8 cellular contexts compared by ENCODE assay signal in genomic region chr5:168291961-168292782, GRCh38. TPM values are rescaled to one million over a fixed set of nuclear protein-coding genes. Genes with fewer than 3 reads are reported as not detected.
DNase-seq lines count a peak whose midpoint lies in the region; ATAC-seq and TF ChIP-seq lines count a peak whose summit lies in the region.

No MANE protein-coding gene starts in this region.

- peak overlapping the region; percentile 62 for H3K4me2 ChIP-seq in SU-DHL-6 (ENCODE audit: low read depth, low read length, poor library complexity, severe bottlenecking)
- H3K4me2 ChIP-seq in skeletal muscle satellite cell (ENCODE audit: low read length) = peak overlapping the region; percentile 83

- H3K4me3 ChIP-seq in SU-DHL-6 (ENCODE audit: insufficient read depth, low read length, poor library complexity, severe bottlenecking) (peak overlapping the region; percentile 58), cardiac muscle cell (peak overlapping the region; percentile 64), skeletal muscle satellite cell (ENCODE audit: low read length) (peak overlapping the region; percentile 74)

- H3K36me3 ChIP-seq in SU-DHL-6 (ENCODE audit: low read length) (no peaks in the 10 kb centered on the region), cardiac muscle cell (no peaks in the 10 kb centered on the region), skeletal muscle satellite cell (ENCODE audit: insufficient read depth, low read length) (no peaks in the 10 kb centered on the region)

- peak; percentile 25 for ATAC-seq in HG02938 (IDR thresholded peaks at IDR 0.05; ENCODE audit: unreplicated experiment)

- H3K9me3 ChIP-seq in SU-DHL-6 (ENCODE audit: insufficient read depth, low read length) (no peaks in the 10 kb centered on the region), cardiac muscle cell (ENCODE audit: low read depth) (no peaks in the 10 kb centered on the region), skeletal muscle satellite cell (replicated peaks; ENCODE audit: low read length) (no peaks in the 10 kb centered on the region)

- no peak for TF ChIP-seq CTCF in SU-DHL-6 (IDR thresholded peaks at IDR 0.05; ENCODE audit: insufficient read depth, low read length, poor library complexity, severe bottlenecking)
- TF ChIP-seq CTCF in cardiac muscle cell (IDR thresholded peaks at IDR 0.05; ENCODE audit: low read depth, low read length) = no peak

- H3K27ac ChIP-seq in SU-DHL-6 (ENCODE audit: low read depth, low read length) = no peak overlapping the region
- no peak overlapping the region for H3K27ac ChIP-seq in cardiac muscle cell

- H3K27me3 ChIP-seq in SU-DHL-6 (ENCODE audit: low read length) (no peaks in the 10 kb centered on the region), cardiac muscle cell (peaks cover 36% of the 10 kb centered on the region), skeletal muscle satellite cell (ENCODE audit: control insufficient read depth, insufficient read depth, low read length) (peaks cover 26% of the 10 kb centered on the region)

- no peaks in the 10 kb centered on the region for H4K20me1 ChIP-seq in SU-DHL-6 (ENCODE audit: low read depth, low read length)

- peak overlapping the region; percentile 77 for H2AFZ ChIP-seq in SU-DHL-6 (ENCODE audit: low read depth, low read length, severe bottlenecking)

- H3K4me1 ChIP-seq in cardiac muscle cell (ENCODE audit: low read depth) (peaks cover 5% of the 10 kb centered on the region), skeletal muscle satellite cell (ENCODE audit: control insufficient read depth, insufficient read depth, low read length) (peaks cover 2% of the 10 kb centered on the region)

- no peaks in the 10 kb centered on the region for H3K9me2 ChIP-seq in SU-DHL-6 (replicated peaks; ENCODE audit: insufficient read depth, low read length)

- H3K79me2 ChIP-seq in SU-DHL-6 (ENCODE audit: insufficient read depth, low read length) = no peaks in the 10 kb centered on the region

- H3F3A ChIP-seq in SU-DHL-6 (ENCODE audit: insufficient read depth) = peaks cover 6% of the 10 kb centered on the region

- H3K9ac ChIP-seq in SU-DHL-6 (ENCODE audit: low read length) (peak overlapping the region; percentile 60), skeletal muscle satellite cell (ENCODE audit: low read depth, low read length) (peak overlapping the region; percentile 43)

- DNase-seq in NCI-H345 (lab: John Stamatoyannopoulos, UW) (peak; percentile 36), NCI-H345 treated with DMSO at 0.1 percent for 48 hours (lab: John Stamatoyannopoulos, UW; ENCODE audit: unreplicated experiment) (no peak), cardiac muscle cell (ENCODE audit: low read depth in 1 of 2, low spot score in 1 of 2) (peak in 1 of 2 donors; percentile 13), KG1 (lab: John Stamatoyannopoulos, UW) (no peak), T-helper 1 cell (no peak)

RNA-seq across cellular contexts. Expression of gene WWC1, which starts 0.7 kb away (rescaled TPM):
- total RNA-seq in cardiac muscle cell = 8.6 and 9.7 TPM in 2 replicates
- 6.0 and 6.9 TPM in 2 replicates for polyA plus RNA-seq in cardiac muscle cell
- 3.5 and 5.1 TPM in 2 replicates for total RNA-seq in skeletal muscle satellite cell (2012; rRNA removed)
